Comparison of ENCODE assay signal across 21 cellular contexts in the genomic region with DNA sequence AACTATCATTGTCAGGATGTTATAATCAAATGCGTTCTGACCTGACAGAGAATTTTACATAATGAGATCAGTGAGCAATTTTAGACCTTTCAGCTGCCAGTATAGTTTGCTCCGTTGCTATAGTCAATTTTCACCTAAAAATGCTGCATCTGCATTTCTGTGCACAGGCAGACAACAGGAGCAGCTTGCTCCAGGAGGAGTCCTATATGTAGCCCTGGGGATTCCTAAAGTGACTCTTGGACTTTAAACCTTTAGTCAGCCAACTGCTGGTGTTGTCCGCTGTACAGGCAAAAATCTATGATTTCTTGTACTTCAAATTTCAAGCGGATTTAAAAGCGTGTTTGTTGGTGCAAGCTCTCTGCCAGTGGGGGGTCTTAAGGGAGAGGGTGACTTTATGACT. TPM values are rescaled to one million over a fixed set of nuclear protein-coding genes. Genes with fewer than 3 reads are reported as not detected.
"Had no signal": no experiment of that assay in that cellular context is flagged by ENCODE, and none has a peak within 500 bp of the region (broad histone marks: within the 10 kb centered on the region; RNA-seq: fewer than 3 reads in every experiment).

No MANE protein-coding gene starts in this region.

- H3K4me1 ChIP-seq: SJSA1 had no signal

- H3K36me3 ChIP-seq: MG63, SJSA1 had no signal

- H3K27me3 ChIP-seq: MG63, SJSA1 had no signal

- DNase-seq: Karpas-422, KG1, MG63, NCI-H1092, NCI-H1105 treated with DMSO at 0.1 percent for 48 hours, NCI-H1417 treated with DMSO at 0.1 percent for 48 hours, NCI-H146, NCI-H1694 treated with DMSO at 0.1 percent for 48 hours, NCI-H1930, NCI-H2081, NCI-H2107, NCI-H2227 treated with DMSO at 0.1 percent for 48 hours, NCI-H524, NCI-H526 treated with DMSO at 0.1 percent for 48 hours, NCI-H748 treated with DMSO at 0.1 percent for 48 hours, Right ventricle myocardium superior, RPMI8226, SIG-M5 had no signal

- H3K9me3 ChIP-seq: MG63, SJSA1 had no signal

- H3K4me3 ChIP-seq: MG63, SJSA1, SK-N-MC had no signal

- H3K27ac ChIP-seq: SJSA1, SK-N-MC had no signal

RNA-seq across cellular contexts. Expression of gene SLC16A14, which starts 25.7 kb away (rescaled TPM):
- total RNA-seq: HT1080 had no signal
